Comparison of ENCODE assay signal across 11 cellular contexts in the genomic region with DNA sequence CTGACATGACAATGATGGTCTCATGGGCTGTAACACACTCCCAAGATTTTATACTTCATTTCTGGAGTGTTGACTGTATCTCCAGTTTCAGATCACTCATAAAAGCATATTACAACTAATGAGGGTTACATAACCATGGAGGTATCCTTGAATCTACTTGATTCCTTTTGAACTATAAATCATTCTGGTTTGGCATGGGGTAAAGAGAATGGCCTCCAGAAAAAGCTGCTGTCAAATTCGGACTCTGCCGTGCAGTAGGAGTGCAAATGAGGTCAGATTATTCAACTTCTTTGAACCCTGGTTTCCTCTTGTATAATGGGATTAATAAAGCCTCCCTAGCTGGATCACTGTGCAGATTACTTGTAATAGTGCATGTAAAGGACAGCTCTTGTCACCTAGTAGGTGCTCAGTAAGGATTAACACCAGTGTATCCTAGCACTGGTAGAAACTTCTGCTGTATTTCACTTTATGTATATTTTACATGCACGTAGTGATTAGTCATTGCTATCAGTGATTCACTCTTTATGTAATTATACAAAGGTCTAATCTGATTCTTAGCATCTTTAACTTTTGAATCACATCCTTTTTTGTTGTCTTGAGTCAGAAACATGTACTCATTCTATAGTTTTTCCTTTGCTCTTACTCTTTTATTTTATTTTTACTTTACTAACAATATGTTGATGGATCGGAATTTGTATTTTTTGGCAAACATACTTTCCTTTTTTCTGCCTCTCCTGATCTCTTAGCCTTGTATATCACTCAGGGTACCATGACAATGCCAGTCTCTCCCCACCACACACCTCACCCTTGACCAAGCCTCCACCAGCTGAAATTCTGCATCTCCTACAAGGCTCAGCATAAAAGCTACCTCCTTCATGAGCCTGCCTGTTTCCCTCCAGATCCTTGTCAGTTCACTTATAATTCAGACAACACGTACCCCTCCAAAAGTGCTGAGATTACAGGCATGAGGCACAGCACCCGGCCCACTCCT. TPM values are rescaled to one million over a fixed set of nuclear protein-coding genes. Genes with fewer than 3 reads are reported as not detected.
DNase-seq lines count a peak whose midpoint lies in the region; ATAC-seq, FAIRE-seq and TF ChIP-seq lines count a peak whose summit lies in the region.
"Had no signal": no experiment of that assay in that cellular context is flagged by ENCODE, and none has a peak within 500 bp of the region (broad histone marks: within the 10 kb centered on the region; RNA-seq: fewer than 3 reads in every experiment).

No MANE protein-coding gene starts in this region.

- peak overlapping the region; percentile 94 for H3K4me3 Mint-ChIP-seq in activated naive CD8-positive, alpha-beta T cell

- peaks cover 67% of the 10 kb centered on the region for H3K79me2 ChIP-seq in keratinocyte (ENCODE audit: control insufficient read depth, insufficient read depth, low read length)

- dilution Hi-C loops in keratinocyte (cut with MboI; ENCODE audit: extremely low pct_ligation_motif_present, low sequenced_read_pairs), result no loop called here

- peak overlapping the region; percentile 88 for H3K27ac Mint-ChIP-seq in activated naive CD8-positive, alpha-beta T cell

- TF ChIP-seq CTCF in keratinocyte (optimal IDR thresholded peaks at IDR 0.05 in 1 of 3, IDR thresholded peaks at IDR 0.05 in 1 of 3, conservative IDR thresholded peaks at IDR 0.05 in 1 of 3; ENCODE audit: extremely low read depth in 1 of 3, insufficient read depth in 2 of 3, low read length in 3 of 3), result no peak
- no peak for TF ChIP-seq CTCF in tibial artery (IDR thresholded peaks at IDR 0.05)

- peak overlapping the region in 2 of 3 experiments; percentile 94 to 97 for H3K4me3 ChIP-seq in keratinocyte (ENCODE audit: control insufficient read depth in 2 of 3, extremely low read depth in 1 of 3, insufficient read depth in 2 of 3, low read depth in 1 of 3, low read length in 3 of 3)
- H3K4me3 ChIP-seq in tibial artery, result no peak overlapping the region
- H3K4me3 ChIP-seq: left lung had no signal

- H3K36me3 ChIP-seq in keratinocyte (ENCODE audit: control insufficient read depth in 2 of 2, extremely low read depth in 1 of 2, insufficient read depth in 2 of 2, low read length in 2 of 2), result no peaks in the 10 kb centered on the region
- H3K36me3 ChIP-seq in tibial artery, result no peaks in the 10 kb centered on the region
- H3K36me3 ChIP-seq: left lung, upper lobe of left lung had no signal

- ATAC-seq in left lobe of liver, result no peak
- no peak for ATAC-seq in GM21447 (IDR thresholded peaks at IDR 0.05; ENCODE audit: unreplicated experiment)
- ATAC-seq: left lung had no signal

- peaks cover 69% of the 10 kb centered on the region for H3K4me1 Mint-ChIP-seq in activated naive CD8-positive, alpha-beta T cell (ENCODE audit: low read depth)

- no peaks in the 10 kb centered on the region for H3K9me3 Mint-ChIP-seq in activated naive CD8-positive, alpha-beta T cell (ENCODE audit: low read depth)

- H3K9ac ChIP-seq in keratinocyte (ENCODE audit: control insufficient read depth, extremely low read depth, insufficient read depth, low read length), result peak overlapping the region; percentile 86

- H3K27ac ChIP-seq in keratinocyte (ENCODE audit: control insufficient read depth, insufficient read depth, low read length), result peak overlapping the region; percentile 84
- H3K27ac ChIP-seq in tibial artery, result no peak overlapping the region

- no peaks in the 10 kb centered on the region for H3K9me1 ChIP-seq in keratinocyte (ENCODE audit: control insufficient read depth, extremely low read depth, insufficient read depth, low read length)

- peak overlapping the region; percentile 87 for H3K4me2 ChIP-seq in keratinocyte (ENCODE audit: control insufficient read depth, extremely low read depth, insufficient read depth, low read depth, low read length)

- H2AFZ ChIP-seq in keratinocyte (ENCODE audit: control insufficient read depth, low read length), result no peak overlapping the region

- no peaks in the 10 kb centered on the region for H3K27me3 Mint-ChIP-seq in activated naive CD8-positive, alpha-beta T cell

- H4K20me1 ChIP-seq in keratinocyte (ENCODE audit: control insufficient read depth, extremely low read depth, insufficient read depth, low read length), result no peaks in the 10 kb centered on the region

- no peaks in the 10 kb centered on the region for H3K9me3 ChIP-seq in keratinocyte (ENCODE audit: control insufficient read depth, low read depth, low read length)
- H3K9me3 ChIP-seq in tibial artery, result no peaks in the 10 kb centered on the region
- H3K9me3 ChIP-seq: left lung, upper lobe of left lung had no signal

- H3K36me3 Mint-ChIP-seq in activated naive CD8-positive, alpha-beta T cell, result peaks cover 26% of the 10 kb centered on the region

- FAIRE-seq in keratinocyte (lab: Jason Lieb, UNC), result peak; percentile 75

- peaks cover 36% of the 10 kb centered on the region for H3K4me1 ChIP-seq in keratinocyte (ENCODE audit: control insufficient read depth, extremely low read depth, insufficient read depth, low read length)
- H3K4me1 ChIP-seq in tibial artery, result peaks cover 0 to 20% (median 5%) of the 10 kb centered on the region in 4 donors

- DNase-seq in CD1c-positive myeloid dendritic cell (ENCODE audit: extremely low spot score) (peak; percentile 41), HPDE6-E6E7 (ENCODE audit: extremely low spot score) (peak; percentile 29), keratinocyte (ENCODE audit: low read depth, low spot score) (no peak), left lobe of liver (ENCODE audit: low spot score) (no peak), mucosa of gallbladder (ENCODE audit: low spot score) (no peak), tibial artery (no peak)
- DNase-seq: left lung, NCI-H774, upper lobe of left lung had no signal

- intact Hi-C loops in tibial artery (cut with DNase I; ENCODE audit: low total_unique reads), result loop anchor here (10.0 kb wide), 1 partner anchor 111 kb away; a partner anchor contains a TSS

- no peaks in the 10 kb centered on the region for H3K27me3 ChIP-seq in keratinocyte (ENCODE audit: control insufficient read depth, extremely low read depth, insufficient read depth, low read length)
- no peaks in the 10 kb centered on the region for H3K27me3 ChIP-seq in tibial artery
- H3K27me3 ChIP-seq: left lung, upper lobe of left lung had no signal

RNA-seq across cellular contexts. Expression of a gene that starts 3.2 kb away (rescaled TPM):
- 8.6 to 18.4 TPM (median 15.7 TPM) in 3 replicates for polyA plus RNA-seq in keratinocyte
- polyA plus RNA-seq in keratinocyte (2011; ENCODE audit: low read depth), result 1.8 TPM
- polyA plus RNA-seq in keratinocyte (2011; cell fraction: cytosol; rRNA removed), result 3.9 and 8.3 TPM in 2 replicates
- 12.3 and 15.8 TPM in 2 replicates for polyA plus RNA-seq in keratinocyte (2011; cell fraction: nucleus; rRNA removed)
- 3.3 and 11.5 TPM in 2 replicates for polyA plus RNA-seq in keratinocyte (2012; ENCODE audit: low replicate concordance)
- 7.5 to 24.6 TPM (median 11.1 TPM) in 3 replicates for polyA minus RNA-seq in keratinocyte
- polyA minus RNA-seq in keratinocyte (2011; cell fraction: cytosol; rRNA and poly(A)+ RNA removed), result 9.0 TPM
- polyA minus RNA-seq in keratinocyte (2011; cell fraction: nucleus; rRNA and poly(A)+ RNA removed), result 17.0 and 26.4 TPM in 2 replicates
- total RNA-seq in left lobe of liver (0.73 TPM), mucosa of gallbladder (6.0 TPM)

Comparison
In these comparisons a context has a peak if more than half of its experiments do, and no peak if none do; other contexts are left out.
1. DNase-seq: peak in CD1c-positive myeloid dendritic cell (single experiment) and HPDE6-E6E7 (single experiment); none in keratinocyte (single experiment), left lobe of liver (single experiment), mucosa of gallbladder (single experiment) and tibial artery (0 of 2).
2. H3K4me3 ChIP-seq: peak in keratinocyte (2 of 3); none in tibial artery (0 of 2).